In genomic region chr1:94398356-94398755, GRCh38 we compare ENCODE assay signal across 25 cellular contexts.
"Had no signal": no experiment of that assay in that cellular context is flagged by ENCODE, and none has a peak within 500 bp of the region (broad histone marks: within the 10 kb centered on the region; RNA-seq: fewer than 3 reads in every experiment).

No MANE protein-coding gene starts in this region.

- ATAC-seq: activated T-cell treated with anti-CD3 and anti-CD28 coated beads, Interleukin-2, amount 50 U/mL, for 4 hours; left lung; naive thymus-derived CD8-positive, alpha-beta T cell; sciatic nerve; WTC11 had no signal

- H3K9me3 ChIP-seq: left lung, spleen, upper lobe of left lung had no signal

- H3K4me3 ChIP-seq: cardiac muscle cell, hepatocyte, left lung, lung, neural progenitor cell, spleen, upper lobe of left lung had no signal

- DNase-seq: activated CD8-positive, alpha-beta memory T cell treated with anti-CD3 and anti-CD28 coated beads for 24 hours; activated CD8-positive, alpha-beta memory T cell treated with anti-CD3 and anti-CD28 coated beads, Interleukin-2, amount 50 U/mL, for 4 hours; activated naive CD4-positive, alpha-beta T cell; activated naive CD8-positive, alpha-beta T cell treated with anti-CD3 and anti-CD28 coated beads for 36 hours; activated T-cell treated with anti-CD3 and anti-CD28 coated beads, Interleukin-2, amount 50 U/mL, for 4 hours; amniotic stem cell; foreskin fibroblast; immature natural killer cell; kidney glomerular epithelial cell; left lung; naive thymus-derived CD8-positive, alpha-beta T cell; spleen; stimulated activated CD4-positive, alpha-beta T cell treated with anti-CD3 and anti-CD28 coated beads, Interleukin-4, amount 100 ng/mL, for 24 hours; stimulated activated naive CD4-positive, alpha-beta T cell treated with Interleukin-2 at 50 U/mL for 16 hours; T1000; upper lobe of left lung had no signal

- H3K36me3 Mint-ChIP-seq: activated naive CD8-positive, alpha-beta T cell treated with anti-CD3 and anti-CD28 coated beads for 36 hours; immature natural killer cell; naive thymus-derived CD8-positive, alpha-beta T cell; neural progenitor cell; WTC11 had no signal

- H3K9me3 Mint-ChIP-seq: activated naive CD8-positive, alpha-beta T cell treated with anti-CD3 and anti-CD28 coated beads for 36 hours; activated T-cell treated with anti-CD3 and anti-CD28 coated beads, Interleukin-2, amount 50 U/mL, for 4 hours; activated T-helper 2 cell treated with anti-CD3 and anti-CD28 coated beads, Interferon-gamma antibody, Interleukin-2, Interleukin-4, amounts not matched to agents 10 μg/mL and 5 μg/mL and 100 μg/mL, durations not matched to agents 14 hours and 24 hours and 36 hours; immature natural killer cell; naive thymus-derived CD8-positive, alpha-beta T cell; neural progenitor cell; T-helper 1 cell treated with Interleukin-12 subunit alpha and Interleukin-12 subunit beta and Interleukin-4 antibody, amounts not matched to agents 30 μg/mL and 1 μg/mL, for 36 hours; WTC11 had no signal

- H3K27me3 ChIP-seq: cardiac muscle cell, hepatocyte, left lung, neural progenitor cell, upper lobe of left lung had no signal

- H3K36me3 ChIP-seq: cardiac muscle cell, left lung, neural progenitor cell, spleen, upper lobe of left lung had no signal

- H3K27ac ChIP-seq: cardiac muscle cell, epithelial cell of prostate, hepatocyte, left lung, neural progenitor cell, spleen, upper lobe of left lung had no signal

- H3K9ac ChIP-seq: neural progenitor cell had no signal

- H3K4me1 ChIP-seq: left lung, spleen, upper lobe of left lung had no signal

- H3K27ac Mint-ChIP-seq: activated naive CD8-positive, alpha-beta T cell treated with anti-CD3 and anti-CD28 coated beads for 36 hours; activated T-helper 2 cell treated with anti-CD3 and anti-CD28 coated beads, Interferon-gamma antibody, Interleukin-2, Interleukin-4, amounts not matched to agents 10 μg/mL and 5 μg/mL and 100 μg/mL, durations not matched to agents 14 hours and 24 hours and 36 hours; immature natural killer cell; naive thymus-derived CD8-positive, alpha-beta T cell; neural progenitor cell; T-helper 1 cell treated with Interleukin-12 subunit alpha and Interleukin-12 subunit beta and Interleukin-4 antibody, amounts not matched to agents 30 μg/mL and 1 μg/mL, for 36 hours; WTC11 had no signal
